Comparison of ENCODE assay signal across 26 cellular contexts in the genomic region with DNA sequence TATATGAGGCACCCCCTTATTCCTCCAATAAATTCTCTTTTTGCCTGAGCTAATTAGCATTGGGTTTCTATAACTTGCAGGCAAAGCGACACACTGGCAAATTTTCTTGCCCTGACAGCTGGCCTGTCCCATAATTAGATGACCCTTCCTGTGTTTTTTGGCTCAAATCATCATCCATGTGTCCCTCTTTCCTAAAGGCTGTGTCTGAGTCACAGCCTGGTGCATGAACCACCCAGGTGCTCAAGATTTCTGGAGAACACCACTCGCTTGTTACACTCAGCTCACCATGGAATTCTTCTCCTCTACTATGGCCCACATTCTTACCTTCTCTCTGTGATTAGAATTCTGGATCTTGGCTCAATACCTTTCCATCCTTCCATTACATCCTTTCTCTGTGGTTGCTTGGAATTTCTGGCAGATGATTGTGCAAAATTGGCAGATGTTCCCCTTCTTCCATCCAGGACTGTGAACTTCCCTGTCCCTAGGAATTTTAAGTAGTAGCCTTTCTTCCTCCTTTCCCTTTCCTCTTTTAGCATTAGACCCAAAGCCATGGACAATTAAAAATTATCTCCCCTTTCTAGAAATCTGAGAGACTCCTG.
DNase-seq lines count a peak whose midpoint lies in the region; ATAC-seq, FAIRE-seq and TF ChIP-seq lines count a peak whose summit lies in the region.
"Had no signal": no experiment of that assay in that cellular context is flagged by ENCODE, and none has a peak within 500 bp of the region (broad histone marks: within the 10 kb centered on the region; RNA-seq: fewer than 3 reads in every experiment).

No MANE protein-coding gene starts in this region.

- no peaks in the 10 kb centered on the region for H4K20me1 ChIP-seq in fibroblast of lung (ENCODE audit: control insufficient read depth, extremely low read depth, insufficient read depth, low read length)

- peak; percentile 37 for DNase-seq in EH (ENCODE audit: low read depth)
- DNase-seq in RPMI7951 (ENCODE audit: low read depth), result peak; percentile 31
- peak; percentile 12 to 66 for DNase-seq in fibroblast of lung (ENCODE audit: low read depth in 2 of 2)
- DNase-seq in psoas muscle, result no peak
- DNase-seq in HuH-7 (ENCODE audit: low spot score), result no peak
- DNase-seq in small intestine, result no peak
- DNase-seq in GOT3 (lab: John Stamatoyannopoulos, UW), result no peak
- DNase-seq in adrenal gland, result no peak
- DNase-seq: activated CD8-positive, alpha-beta T cell treated with anti-CD3 and anti-CD28 coated beads for 36 hours; aorta; CD4-positive, alpha-beta T cell; EL; heart right ventricle; kidney glomerular epithelial cell; lower lobe of right lung; NCI-H1105; NCI-H1930; NCI-H69; posterior cingulate gyrus; RPMI8226; sigmoid colon; stimulated activated naive CD4-positive, alpha-beta T cell had no signal

- no peak overlapping the region for H3K4me2 ChIP-seq in fibroblast of lung (ENCODE audit: extremely low read depth, insufficient read depth, low read length)
- H3K4me2 ChIP-seq: GM23338, neural progenitor cell had no signal

- TF ChIP-seq CTCF in fibroblast of lung (conservative IDR thresholded peaks at IDR 0.05 in 1 of 2, IDR thresholded peaks at IDR 0.05 in 1 of 2; ENCODE audit: low read depth in 1 of 2, low read length in 2 of 2) (no peak), psoas muscle (IDR thresholded peaks at IDR 0.05) (no peak), adrenal gland (IDR thresholded peaks at IDR 0.05) (no peak)

- H3K79me2 ChIP-seq in fibroblast of lung (ENCODE audit: control insufficient read depth, insufficient read depth, low read length), result no peaks in the 10 kb centered on the region

- no peak overlapping the region for H2AFZ ChIP-seq in fibroblast of lung (ENCODE audit: low read length)
- H2AFZ ChIP-seq: neural progenitor cell had no signal

- H3K9me3 ChIP-seq in fibroblast of lung (ENCODE audit: control insufficient read depth, insufficient read depth, low read depth, low read length) (no peaks in the 10 kb centered on the region), psoas muscle (no peaks in the 10 kb centered on the region), small intestine (ENCODE audit: control insufficient read depth, low read depth) (no peaks in the 10 kb centered on the region), adrenal gland (replicated peaks in 1 of 3) (no peaks in the 10 kb centered on the region)
- H3K9me3 ChIP-seq: heart right ventricle, lower lobe of right lung, sigmoid colon had no signal

- H3K4me1 ChIP-seq in fibroblast of lung (ENCODE audit: control insufficient read depth, extremely low read depth, insufficient read depth, low read length), result no peaks in the 10 kb centered on the region
- peaks cover 17% of the 10 kb centered on the region for H3K4me1 ChIP-seq in psoas muscle
- no peaks in the 10 kb centered on the region for H3K4me1 ChIP-seq in small intestine (ENCODE audit: control insufficient read depth in 2 of 2, insufficient read depth in 1 of 2, low read depth in 1 of 2, low read length in 1 of 2)
- H3K4me1 ChIP-seq in adrenal gland (replicated peaks in 1 of 2), result peaks cover 0 to 19% of the 10 kb centered on the region in 2 donors

- ATAC-seq in psoas muscle, result peak; percentile 43 to 76 (median 69)
- ATAC-seq: activated CD8-positive, alpha-beta T cell treated with anti-CD3 and anti-CD28 coated beads for 36 hours; heart right ventricle; lower lobe of right lung had no signal

- TF ChIP-seq POLR2A in adrenal gland (IDR thresholded peaks at IDR 0.05), result no peak

- WGBS in psoas muscle, 3 donors, result 16 to 47% (median 18%) methylated on average over 2 of the region's 2 CpGs
- WGBS in small intestine, 3 donors, result 86 to 98% (median 89%) methylated on average over 2 of the region's 2 CpGs
- 81 to 94% (median 85%) methylated on average over 2 of the region's 2 CpGs for WGBS in adrenal gland, 4 donors

- H3K4me3 ChIP-seq in fibroblast of lung (replicated peaks in 1 of 4; ENCODE audit: control extremely low read depth in 1 of 4, insufficient read depth in 1 of 4, low read depth in 3 of 4, low read length in 4 of 4), result no peak overlapping the region
- H3K4me3 ChIP-seq in psoas muscle, result no peak overlapping the region
- H3K4me3 ChIP-seq in small intestine (ENCODE audit: low read depth in 1 of 2, low read length in 2 of 2), result no peak overlapping the region
- no peak overlapping the region for H3K4me3 ChIP-seq in adrenal gland
- H3K4me3 ChIP-seq: GM23338, heart right ventricle, lower lobe of right lung, neural progenitor cell, sigmoid colon had no signal

- H3K27me3 ChIP-seq in fibroblast of lung (ENCODE audit: control insufficient read depth, insufficient read depth, low read length) (no peaks in the 10 kb centered on the region), psoas muscle (ENCODE audit: insufficient read depth in 3 of 3, low read length in 2 of 3) (no peaks in the 10 kb centered on the region), small intestine (ENCODE audit: control insufficient read depth in 2 of 2, insufficient read depth in 2 of 2, low read length in 2 of 2) (no peaks in the 10 kb centered on the region), adrenal gland (no peaks in the 10 kb centered on the region)
- H3K27me3 ChIP-seq: heart right ventricle, neural progenitor cell, sigmoid colon had no signal

- no peak for FAIRE-seq in small intestine (lab: Jason Lieb, UNC)
- FAIRE-seq: D721Med, GM12892 had no signal

- H3K27ac ChIP-seq in fibroblast of lung (ENCODE audit: insufficient read depth, low read length) (no peak overlapping the region), psoas muscle (peak overlapping the region; percentile 38), small intestine (ENCODE audit: low read depth in 1 of 2, low read length in 1 of 2) (no peak overlapping the region), adrenal gland (no peak overlapping the region)
- H3K27ac ChIP-seq: heart right ventricle, lower lobe of right lung, neural progenitor cell, sigmoid colon had no signal

- H3K9ac ChIP-seq in fibroblast of lung (ENCODE audit: insufficient read depth, low read length), result no peak overlapping the region
- H3K9ac ChIP-seq: neural progenitor cell had no signal

- intact Hi-C loops in psoas muscle (cut with DNase I), result no loop called here
- intact Hi-C loops in adrenal gland (cut with DNase I), result no loop called here

- no peaks in the 10 kb centered on the region for H3K36me3 ChIP-seq in fibroblast of lung (ENCODE audit: control insufficient read depth, insufficient read depth, low read length)
- no peaks in the 10 kb centered on the region for H3K36me3 ChIP-seq in psoas muscle (ENCODE audit: insufficient read depth in 1 of 2, low read depth in 1 of 2)
- H3K36me3 ChIP-seq in small intestine (ENCODE audit: control insufficient read depth in 2 of 2, insufficient read depth in 2 of 2, low read length in 2 of 2), result no peaks in the 10 kb centered on the region
- H3K36me3 ChIP-seq in adrenal gland (replicated peaks in 1 of 2), result no peaks in the 10 kb centered on the region
- H3K36me3 ChIP-seq: heart right ventricle, lower lobe of right lung, neural progenitor cell, sigmoid colon had no signal

Comparison
In these comparisons a context has a peak if more than half of its experiments do, and no peak if none do; other contexts are left out.
1. DNase-seq: peak in EH (single experiment), RPMI7951 (single experiment) and fibroblast of lung (2 of 2); none in psoas muscle (0 of 2), HuH-7 (single experiment), small intestine (single experiment), GOT3 (single experiment) and adrenal gland (0 of 7).